8 cellular contexts compared by ENCODE assay signal in the genomic region with DNA sequence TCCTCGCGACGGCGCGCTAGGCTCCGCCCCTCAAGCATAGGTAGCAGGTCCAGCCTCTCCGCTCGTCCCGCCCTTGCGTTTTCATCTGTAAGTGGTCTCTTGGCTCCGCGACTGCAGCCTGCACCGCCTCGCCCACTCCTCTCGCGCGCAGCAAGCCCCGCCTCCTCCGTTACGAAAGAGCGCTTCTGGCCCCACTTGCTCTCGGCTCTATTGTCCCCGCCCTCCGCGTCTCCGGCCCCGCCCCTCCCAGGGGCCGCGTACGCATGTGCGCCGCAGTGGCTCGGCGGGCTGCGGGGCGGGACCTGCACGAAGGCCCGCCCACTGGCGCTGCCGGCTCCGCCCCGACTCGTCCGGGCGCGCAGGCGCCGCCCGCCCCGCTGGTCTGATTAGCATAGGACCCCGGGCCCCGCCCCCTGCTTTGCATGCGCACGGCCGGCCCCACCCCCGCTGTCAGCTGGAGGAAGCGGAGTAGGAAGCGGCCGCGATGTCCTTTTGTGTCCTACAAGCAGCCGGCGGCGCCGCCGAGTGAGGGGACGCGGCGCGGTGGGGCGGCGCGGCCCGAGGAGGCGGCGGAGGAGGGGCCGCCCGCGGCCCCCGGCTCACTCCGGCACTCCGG. TPM values are rescaled to one million over a fixed set of nuclear protein-coding genes. Genes with fewer than 3 reads are reported as not detected.
DNase-seq lines count a peak whose midpoint lies in the region; ATAC-seq and TF ChIP-seq lines count a peak whose summit lies in the region.

A gene (plus strand): TSS at position 450 of the 616 bp plus-strand sequence. CDS start 1,656 bp downstream, outside the sequence.

- H3K36me3 Mint-ChIP-seq in activated CD4-positive, alpha-beta T cell treated with anti-CD3 and anti-CD28 coated beads for 36 hours (ENCODE audit: low read depth), result peaks cover 16% of the 10 kb centered on the region
- peaks cover 1% of the 10 kb centered on the region for H3K36me3 Mint-ChIP-seq in chondrocyte (ENCODE audit: low read depth)

- peak; percentile 78 for DNase-seq in BJ (ENCODE audit: low read depth)
- peak; percentile 91 for DNase-seq in NCI-H524 treated with DMSO at 0.1 percent for 48 hours (lab: John Stamatoyannopoulos, UW)
- DNase-seq in activated CD4-positive, alpha-beta T cell treated with anti-CD3 and anti-CD28 coated beads for 36 hours, result peak; percentile 100
- peak; percentile 100 for DNase-seq in chondrocyte (ENCODE audit: low spot score)
- peak; percentile 95 for DNase-seq in kidney glomerular epithelial cell (lab: John Stamatoyannopoulos, UW)
- DNase-seq in stimulated activated CD4-positive, alpha-beta T cell treated with anti-CD3 and anti-CD28 coated beads, Interleukin-15, amount 100 ng/mL, for 48 hours (ENCODE audit: low read depth in 2 of 2), result peak; percentile 99 to 100

- POLR2A ChIA-PET in BJ (lab: Charles Lee), result interaction anchor here (0.6 kb wide), 2 partner anchors 13 to 388 kb away, joined by 4 to 5 read pairs; a partner anchor contains a TSS
- POLR2A ChIA-PET in activated CD4-positive, alpha-beta T cell treated with anti-CD3 and anti-CD28 coated beads for 36 hours (lab: Charles Lee), result interaction anchor here (1.1 to 2.2 kb wide), 6 partner anchors 13 to 101 kb away, joined by 3 to 13 read pairs (median 10); a partner anchor contains a TSS

- H3K27me3 Mint-ChIP-seq in activated CD4-positive, alpha-beta T cell treated with anti-CD3 and anti-CD28 coated beads for 36 hours, result peaks cover 8% of the 10 kb centered on the region
- H3K27me3 Mint-ChIP-seq in chondrocyte (ENCODE audit: low read depth), result peaks cover 6% of the 10 kb centered on the region

- TF ChIP-seq CTCF in BJ (IDR thresholded peaks at IDR 0.05; ENCODE audit: insufficient read depth, low read depth, low read length), result no peak
- TF ChIP-seq CTCF in chondrocyte (IDR thresholded peaks at IDR 0.05), result no peak

- peak; percentile 84 for ATAC-seq in GM19324 (IDR thresholded peaks at IDR 0.05; ENCODE audit: low FRiP score, unreplicated experiment)
- peak; percentile 68 for ATAC-seq in HG03460 (IDR thresholded peaks at IDR 0.05; ENCODE audit: unreplicated experiment)
- peak; percentile 80 for ATAC-seq in activated CD4-positive, alpha-beta T cell treated with anti-CD3 and anti-CD28 coated beads for 36 hours

- H3K27me3 ChIP-seq in BJ (ENCODE audit: control insufficient read depth, insufficient read depth, low read length), result 0 out of 2 replicates have a peak, but pooled peaks cover 3% of the 10 kb centered on the region

- H3K36me3 ChIP-seq in BJ (ENCODE audit: control insufficient read depth, insufficient read depth, low read length), result no peaks in the 10 kb centered on the region

- peaks cover 33% of the 10 kb centered on the region for H3K4me1 Mint-ChIP-seq in activated CD4-positive, alpha-beta T cell treated with anti-CD3 and anti-CD28 coated beads for 36 hours
- peaks cover 27% of the 10 kb centered on the region for H3K4me1 Mint-ChIP-seq in chondrocyte (ENCODE audit: low read depth)

- H3K4me3 Mint-ChIP-seq in activated CD4-positive, alpha-beta T cell treated with anti-CD3 and anti-CD28 coated beads for 36 hours, result peak within 1 kb of the TSS; percentile 100
- peak within 1 kb of the TSS; percentile 91 for H3K4me3 Mint-ChIP-seq in chondrocyte (ENCODE audit: unreplicated experiment)

- no peaks in the 10 kb centered on the region for H3K9me3 Mint-ChIP-seq in activated CD4-positive, alpha-beta T cell treated with anti-CD3 and anti-CD28 coated beads for 36 hours (ENCODE audit: low read depth)
- H3K9me3 Mint-ChIP-seq in chondrocyte (ENCODE audit: low read depth), result no peaks in the 10 kb centered on the region

- intact Hi-C loops in activated CD4-positive, alpha-beta T cell treated with anti-CD3 and anti-CD28 coated beads for 36 hours (cut with DNase I, micrococcal nuclease), result loop anchor here (1.0 to 10.0 kb wide), 19 partner anchors 12 to 1420 kb away; a partner anchor contains a TSS

- CTCF ChIA-PET in BJ (lab: Yijun Ruan, JAX), result interaction anchor here (0.7 to 5.5 kb wide), 21 partner anchors 9 to 120 kb away, joined by 3 to 229 read pairs (median 8); a partner anchor contains a TSS
- CTCF ChIA-PET in activated CD4-positive, alpha-beta T cell treated with anti-CD3 and anti-CD28 coated beads for 36 hours (lab: Charles Lee), result interaction anchor here (0.6 to 5.4 kb wide), 21 partner anchors 9 to 537 kb away, joined by 3 to 111 read pairs (median 5); a partner anchor contains a TSS

- peak within 1 kb of the TSS; percentile 82 for H3K4me3 ChIP-seq in BJ (ENCODE audit: low read depth, low read length)

- H3K27ac Mint-ChIP-seq in activated CD4-positive, alpha-beta T cell treated with anti-CD3 and anti-CD28 coated beads for 36 hours, result peak within 1 kb of the TSS; percentile 96
- peak within 1 kb of the TSS; percentile 97 for H3K27ac Mint-ChIP-seq in chondrocyte (ENCODE audit: unreplicated experiment)

RNA-seq across cellular contexts. Expression of the gene that starts here (rescaled TPM):
- 8.9 and 17.4 TPM in 2 replicates for polyA plus RNA-seq in BJ (2011; rRNA removed)
- 8.5 and 11.2 TPM in 2 replicates for polyA minus RNA-seq in BJ (2011; rRNA and poly(A)+ RNA removed)
- total RNA-seq in activated CD4-positive, alpha-beta T cell treated with anti-CD3 and anti-CD28 coated beads for 36 hours, result 10 to 100 TPM; 19.0 to 29.6 TPM
- 25.6 to 30.7 TPM (median 29.6 TPM) in 3 replicates for total RNA-seq in chondrocyte

Comparison
In these comparisons a context has a peak if more than half of its experiments do, and no peak if none do; other contexts are left out.
1. Peak in every context shown above with its lines: DNase-seq, ATAC-seq and H3K4me3 ChIP-seq.